In the genomic region with DNA sequence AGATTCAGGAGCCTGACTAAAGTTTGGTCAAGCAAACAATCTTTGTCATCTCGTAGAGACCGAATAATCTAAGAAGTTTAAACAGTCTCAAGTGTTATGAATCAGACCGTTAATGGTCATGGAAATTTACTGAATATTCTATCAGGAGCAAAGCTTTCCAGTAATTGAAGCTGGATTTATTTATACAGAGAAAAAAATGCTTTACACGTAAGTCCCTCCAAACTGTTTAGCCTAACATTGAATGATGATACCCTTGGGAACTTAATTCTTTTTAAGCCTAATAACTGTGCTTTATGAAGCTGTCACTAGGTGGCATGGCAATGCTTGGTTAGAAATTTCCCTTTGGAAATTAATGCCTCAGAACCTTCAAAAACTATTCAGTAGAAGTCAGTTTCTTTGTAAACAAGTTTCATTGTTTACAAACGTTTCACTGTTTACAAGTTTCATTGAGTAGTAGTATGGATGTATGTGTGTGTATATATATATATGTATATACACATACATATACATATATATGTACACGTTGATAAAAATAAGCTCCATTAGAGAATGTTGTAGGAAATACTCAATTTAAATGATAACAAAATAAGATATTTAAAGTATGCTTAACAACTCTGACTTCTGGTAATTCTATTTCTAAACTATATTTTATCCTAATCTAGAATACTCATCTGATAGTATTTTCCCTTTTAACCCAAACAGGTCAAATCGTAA, we compare ENCODE assay signal across 8 cellular contexts. TPM values are rescaled to one million over a fixed set of nuclear protein-coding genes. Genes with fewer than 3 reads are reported as not detected.
DNase-seq lines count a peak whose midpoint lies in the region; ATAC-seq, FAIRE-seq and TF ChIP-seq lines count a peak whose summit lies in the region.

No MANE protein-coding gene starts in this region.

- peak; percentile 53 for ATAC-seq in HG03565 (IDR thresholded peaks at IDR 0.05; ENCODE audit: unreplicated experiment)
- no peak for ATAC-seq in HG02798 (IDR thresholded peaks at IDR 0.05; ENCODE audit: poor library complexity, unreplicated experiment)

- no peaks in the 10 kb centered on the region for H3F3A ChIP-seq in OCI-LY1 (ENCODE audit: insufficient read depth, low read length)

- H2AFZ ChIP-seq in OCI-LY1 (ENCODE audit: low read length) (no peak overlapping the region), endothelial cell of umbilical vein (ENCODE audit: low read depth, low read length) (no peak overlapping the region)

- CTCF ChIA-PET in endothelial cell of umbilical vein (lab: Charles Lee): interaction anchor here (0.5 to 4.8 kb wide), 31 partner anchors 10 to 503 kb away, joined by 3 to 172 read pairs (median 4); a partner anchor contains a TSS
- CTCF ChIA-PET in activated CD4-positive, alpha-beta memory T cell treated with anti-CD3 and anti-CD28 coated beads, Interleukin-2, amount 10 ng/mL, durations not matched to agents 7 days and 5 days (lab: Charles Lee): interaction anchor here (0.5 to 2.5 kb wide), 13 partner anchors 10 to 437 kb away, joined by 3 to 17 read pairs (median 4); a partner anchor contains a TSS

- intact Hi-C loops in endothelial cell of umbilical vein (cut with micrococcal nuclease): loop anchor here (1.0 to 10.0 kb wide), 3 partner anchors 170 to 430 kb away; no protein-coding TSS in a partner anchor

- no peak overlapping the region for H3K4me3 Mint-ChIP-seq in activated CD4-positive, alpha-beta memory T cell treated with anti-CD3 and anti-CD28 coated beads, Interleukin-2, amount 10 ng/mL, durations not matched to agents 7 days and 5 days

- FAIRE-seq in endothelial cell of umbilical vein (lab: Jason Lieb, UNC): peak; percentile 68

- H3K27ac ChIP-seq in OCI-LY1 (ENCODE audit: low read depth, low read length, poor library complexity, severe bottlenecking) (no peak overlapping the region), endothelial cell of umbilical vein (ENCODE audit: insufficient read depth, low read depth, low read length) (no peak overlapping the region)

- no peaks in the 10 kb centered on the region for H3K4me1 ChIP-seq in OCI-LY1 (ENCODE audit: insufficient read depth, low read length, severe bottlenecking)
- no peaks in the 10 kb centered on the region for H3K4me1 ChIP-seq in endothelial cell of umbilical vein (ENCODE audit: control insufficient read depth, extremely low read depth, insufficient read depth, low read length)

- TF ChIP-seq CTCF in GM12864 (IDR thresholded peaks at IDR 0.05; ENCODE audit: low read depth, low read length, missing control alignments) (peak; percentile 61), OCI-LY1 (IDR thresholded peaks at IDR 0.05; ENCODE audit: low read length) (peak; percentile 77), endothelial cell of umbilical vein (IDR thresholded peaks at IDR 0.05; ENCODE audit: extremely low read depth in 1 of 2, insufficient read depth in 1 of 2, low read depth in 1 of 2, low read length in 2 of 2) (peak; percentile 52 to 53)

- no TSS peak for BruUV-seq in endothelial cell of umbilical vein (replicated peaks; lab: Mats Ljungman, UMichigan)

- in situ Hi-C loops in ACHN (cut with HindIII; ENCODE audit: low pct_ligation_motif_present, low pct_unique_long_range_greater_than_20kb, low sequenced_read_pairs): no loop called here

- H3K9me3 ChIP-seq in OCI-LY1 (ENCODE audit: low read length): no peaks in the 10 kb centered on the region
- no peaks in the 10 kb centered on the region for H3K9me3 ChIP-seq in endothelial cell of umbilical vein (replicated peaks; ENCODE audit: control insufficient read depth, insufficient read depth, low read length)

- H3K36me3 Mint-ChIP-seq in activated CD4-positive, alpha-beta memory T cell treated with anti-CD3 and anti-CD28 coated beads, Interleukin-2, amount 10 ng/mL, durations not matched to agents 7 days and 5 days (ENCODE audit: low read depth): no peaks in the 10 kb centered on the region

- no peaks in the 10 kb centered on the region for H3K9me3 Mint-ChIP-seq in activated CD4-positive, alpha-beta memory T cell treated with anti-CD3 and anti-CD28 coated beads, Interleukin-2, amount 10 ng/mL, durations not matched to agents 7 days and 5 days

- H3K9me1 ChIP-seq in endothelial cell of umbilical vein (replicated peaks; ENCODE audit: control insufficient read depth, extremely low read depth, insufficient read depth, low read length): no peaks in the 10 kb centered on the region

- no peak for TF ChIP-seq POLR2A in endothelial cell of umbilical vein (IDR thresholded peaks at IDR 0.05; ENCODE audit: low read depth, low read length)

- dilution Hi-C loops in endothelial cell of umbilical vein (cut with MboI; ENCODE audit: extremely low pct_ligation_motif_present, low sequenced_read_pairs): no loop called here

- H3K36me3 ChIP-seq in OCI-LY1 (ENCODE audit: insufficient read depth, low read length) (no peaks in the 10 kb centered on the region), endothelial cell of umbilical vein (ENCODE audit: control insufficient read depth in 2 of 2, extremely low read depth in 1 of 2, insufficient read depth in 2 of 2, low read length in 2 of 2) (no peaks in the 10 kb centered on the region)

- no peak overlapping the region for H3K27ac Mint-ChIP-seq in activated CD4-positive, alpha-beta memory T cell treated with anti-CD3 and anti-CD28 coated beads, Interleukin-2, amount 10 ng/mL, durations not matched to agents 7 days and 5 days

- H4K20me1 ChIP-seq in OCI-LY1 (ENCODE audit: insufficient read depth, low read length) (no peaks in the 10 kb centered on the region), endothelial cell of umbilical vein (replicated peaks; ENCODE audit: control insufficient read depth, extremely low read depth, insufficient read depth, low read length) (no peaks in the 10 kb centered on the region)

- H3K27me3 Mint-ChIP-seq in activated CD4-positive, alpha-beta memory T cell treated with anti-CD3 and anti-CD28 coated beads, Interleukin-2, amount 10 ng/mL, durations not matched to agents 7 days and 5 days: no peaks in the 10 kb centered on the region

- H3K9ac ChIP-seq in OCI-LY1 (ENCODE audit: low read length) (no peak overlapping the region), endothelial cell of umbilical vein (replicated peaks; ENCODE audit: extremely low read depth, insufficient read depth, low read length) (no peak overlapping the region)

- DNase-seq in ACHN: peak; percentile 73
- DNase-seq in GM12864 (ENCODE audit: low read depth): peak; percentile 7
- DNase-seq in endothelial cell of umbilical vein (ENCODE audit: low read depth, low spot score): peak; percentile 58
- DNase-seq in myocyte (ENCODE audit: low read depth): peak; percentile 66
- no peak for DNase-seq in activated CD4-positive, alpha-beta memory T cell treated with anti-CD3 and anti-CD28 coated beads, Interleukin-2, amount 10 ng/mL, durations not matched to agents 7 days and 5 days

- no peaks in the 10 kb centered on the region for H3K9me2 ChIP-seq in OCI-LY1 (ENCODE audit: low read depth, low read length)

- POLR2A ChIA-PET in endothelial cell of umbilical vein (lab: Charles Lee): no interaction called here
- POLR2A ChIA-PET in activated CD4-positive, alpha-beta memory T cell treated with anti-CD3 and anti-CD28 coated beads, Interleukin-2, amount 10 ng/mL, durations not matched to agents 7 days and 5 days (lab: Charles Lee): no interaction called here

- no peaks in the 10 kb centered on the region for H3K4me1 Mint-ChIP-seq in activated CD4-positive, alpha-beta memory T cell treated with anti-CD3 and anti-CD28 coated beads, Interleukin-2, amount 10 ng/mL, durations not matched to agents 7 days and 5 days

- no peaks in the 10 kb centered on the region for H3K27me3 ChIP-seq in OCI-LY1 (ENCODE audit: insufficient read depth, low read length)
- no peaks in the 10 kb centered on the region for H3K27me3 ChIP-seq in endothelial cell of umbilical vein (ENCODE audit: control insufficient read depth in 2 of 2, insufficient read depth in 2 of 2, low read length in 2 of 2)

- H3K79me2 ChIP-seq in OCI-LY1 (ENCODE audit: insufficient read depth, low read length) (no peaks in the 10 kb centered on the region), endothelial cell of umbilical vein (ENCODE audit: control insufficient read depth, insufficient read depth, low read length) (no peaks in the 10 kb centered on the region)

- H3K4me2 ChIP-seq in OCI-LY1 (ENCODE audit: low read length) (no peak overlapping the region), endothelial cell of umbilical vein (ENCODE audit: insufficient read depth, low read length) (no peak overlapping the region)

- no peak overlapping the region for H3K4me3 ChIP-seq in GM12864 (ENCODE audit: low read depth, low read length)
- no peak overlapping the region for H3K4me3 ChIP-seq in OCI-LY1 (ENCODE audit: low read depth, low read length, poor library complexity, severe bottlenecking)
- H3K4me3 ChIP-seq in endothelial cell of umbilical vein (replicated peaks in 1 of 3; ENCODE audit: insufficient read depth in 1 of 3, low read depth in 1 of 3, low read length in 3 of 3): no peak overlapping the region

RNA-seq across cellular contexts. Expression of a gene that starts 32.1 kb away (rescaled TPM):
- total RNA-seq in endothelial cell of umbilical vein: 0.44 and 0.66 TPM in 2 replicates
- polyA plus RNA-seq in endothelial cell of umbilical vein: 0.15 and 0.16 TPM in 2 replicates
- polyA plus RNA-seq in endothelial cell of umbilical vein (2011; cell fraction: cytosol; rRNA removed): 0.36 and 0.76 TPM in 2 replicates
- 0.18 TPM in 1 of 2 replicates, not detected in the other for polyA plus RNA-seq in endothelial cell of umbilical vein (2011; cell fraction: nucleus; rRNA removed)
- polyA plus RNA-seq in endothelial cell of umbilical vein (2012): 0.20 and 0.59 TPM in 2 replicates
- not detected in 2 replicates for polyA minus RNA-seq in endothelial cell of umbilical vein
- polyA minus RNA-seq in endothelial cell of umbilical vein (2011; cell fraction: cytosol; rRNA and poly(A)+ RNA removed): not detected
- polyA minus RNA-seq in endothelial cell of umbilical vein (2011; cell fraction: nucleus; rRNA and poly(A)+ RNA removed): 0.53 TPM in 1 of 2 replicates, not detected in the other
- total RNA-seq in myocyte: 0.26 TPM in 1 of 2 replicates, not detected in the other
- polyA plus RNA-seq in myocyte (2012): 0.73 TPM
- 1 to 10 TPM; 1.3 to 2.1 TPM for total RNA-seq in activated CD4-positive, alpha-beta memory T cell treated with anti-CD3 and anti-CD28 coated beads, Interleukin-2, amount 10 ng/mL, durations not matched to agents 7 days and 5 days

RNA-seq across cellular contexts. Expression of a gene that starts 32.2 kb away (rescaled TPM):
- total RNA-seq in endothelial cell of umbilical vein: 41.4 and 41.6 TPM in 2 replicates
- 10.2 and 12.5 TPM in 2 replicates for polyA plus RNA-seq in endothelial cell of umbilical vein
- polyA plus RNA-seq in endothelial cell of umbilical vein (2011; cell fraction: cytosol; rRNA removed): 13.3 and 14.8 TPM in 2 replicates
- polyA plus RNA-seq in endothelial cell of umbilical vein (2011; cell fraction: nucleus; rRNA removed): 25.8 and 31.2 TPM in 2 replicates
- 33.7 and 39.2 TPM in 2 replicates for polyA plus RNA-seq in endothelial cell of umbilical vein (2012)
- 27.7 and 28.3 TPM in 2 replicates for polyA minus RNA-seq in endothelial cell of umbilical vein
- polyA minus RNA-seq in endothelial cell of umbilical vein (2011; cell fraction: cytosol; rRNA and poly(A)+ RNA removed): 27.4 TPM
- 29.6 and 41.3 TPM in 2 replicates for polyA minus RNA-seq in endothelial cell of umbilical vein (2011; cell fraction: nucleus; rRNA and poly(A)+ RNA removed)
- 61.2 and 64.4 TPM in 2 replicates for total RNA-seq in myocyte
- 19.2 TPM for polyA plus RNA-seq in myocyte (2012)
- total RNA-seq in activated CD4-positive, alpha-beta memory T cell treated with anti-CD3 and anti-CD28 coated beads, Interleukin-2, amount 10 ng/mL, durations not matched to agents 7 days and 5 days: 10 to 100 TPM; 36.4 to 37.4 TPM

RNA-seq across cellular contexts. Expression of a gene that starts 34.1 kb away (rescaled TPM):
- total RNA-seq in endothelial cell of umbilical vein: 23.2 and 24.7 TPM in 2 replicates
- 4.8 and 7.5 TPM in 2 replicates for polyA plus RNA-seq in endothelial cell of umbilical vein
- polyA plus RNA-seq in endothelial cell of umbilical vein (2011; cell fraction: cytosol; rRNA removed): 10.8 and 20.0 TPM in 2 replicates
- 15.1 and 17.5 TPM in 2 replicates for polyA plus RNA-seq in endothelial cell of umbilical vein (2011; cell fraction: nucleus; rRNA removed)
- 28.9 and 35.6 TPM in 2 replicates for polyA plus RNA-seq in endothelial cell of umbilical vein (2012)
- polyA minus RNA-seq in endothelial cell of umbilical vein: 3.6 TPM in 2 replicates
- polyA minus RNA-seq in endothelial cell of umbilical vein (2011; cell fraction: cytosol; rRNA and poly(A)+ RNA removed): 6.0 TPM
- 8.4 and 8.5 TPM in 2 replicates for polyA minus RNA-seq in endothelial cell of umbilical vein (2011; cell fraction: nucleus; rRNA and poly(A)+ RNA removed)
- total RNA-seq in myocyte: 23.4 and 29.4 TPM in 2 replicates
- polyA plus RNA-seq in myocyte (2012): 16.0 TPM
- total RNA-seq in activated CD4-positive, alpha-beta memory T cell treated with anti-CD3 and anti-CD28 coated beads, Interleukin-2, amount 10 ng/mL, durations not matched to agents 7 days and 5 days: 10 to 100 TPM; 53.4 to 56.5 TPM
